1 cellular context compared by ENCODE assay signal in the genomic region with DNA sequence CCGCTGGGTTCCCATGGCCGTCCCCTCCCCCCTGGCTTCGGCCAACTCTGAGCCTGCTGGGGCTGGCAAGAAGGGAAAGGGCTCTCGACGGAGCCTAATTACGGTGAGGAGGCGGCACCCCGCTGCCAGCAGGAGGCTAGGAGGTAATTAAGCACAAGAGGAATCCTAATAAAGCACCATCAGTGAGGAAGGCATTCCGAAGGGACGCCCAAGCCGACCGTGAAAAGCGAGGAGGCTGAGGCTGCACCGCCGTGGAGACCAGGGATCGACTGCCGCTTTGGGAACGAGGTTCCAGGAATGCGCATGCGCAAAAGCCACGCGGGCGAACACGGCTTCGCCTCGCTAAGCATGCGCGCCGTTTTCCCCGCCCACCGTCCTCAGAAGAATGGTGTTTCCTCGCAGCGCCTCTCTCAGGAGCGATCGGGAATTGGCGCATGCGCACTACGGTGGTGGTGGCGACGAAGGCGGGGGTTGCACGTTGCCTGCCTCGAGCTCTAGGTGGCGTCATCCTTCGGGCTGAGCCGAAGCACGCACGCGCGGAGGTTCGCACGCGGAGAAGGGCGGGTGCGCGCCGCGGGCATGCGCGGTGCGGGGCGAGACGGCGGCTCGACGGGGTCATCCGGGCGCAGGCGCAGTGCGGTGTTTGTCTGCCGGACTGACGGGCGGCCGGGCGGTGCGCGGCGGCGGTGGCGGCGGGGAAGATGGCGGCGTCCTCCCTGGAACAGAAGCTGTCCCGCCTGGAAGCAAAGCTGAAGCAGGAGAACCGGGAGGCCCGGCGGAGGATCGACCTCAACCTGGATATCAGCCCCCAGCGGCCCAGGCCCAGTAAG.
TF ChIP-seq lines count a peak whose summit lies in the region.

A gene (plus strand): TSS at position 634 of the 830 bp plus-strand sequence. CDS start 68 bp downstream, at position 702.

TF ChIP-seq in K562, 482 proteins besides CTCF, POLR2A, EP300 and RAD21 (continued from another document and continues in another):
- TF ChIP-seq, protein P1, sequence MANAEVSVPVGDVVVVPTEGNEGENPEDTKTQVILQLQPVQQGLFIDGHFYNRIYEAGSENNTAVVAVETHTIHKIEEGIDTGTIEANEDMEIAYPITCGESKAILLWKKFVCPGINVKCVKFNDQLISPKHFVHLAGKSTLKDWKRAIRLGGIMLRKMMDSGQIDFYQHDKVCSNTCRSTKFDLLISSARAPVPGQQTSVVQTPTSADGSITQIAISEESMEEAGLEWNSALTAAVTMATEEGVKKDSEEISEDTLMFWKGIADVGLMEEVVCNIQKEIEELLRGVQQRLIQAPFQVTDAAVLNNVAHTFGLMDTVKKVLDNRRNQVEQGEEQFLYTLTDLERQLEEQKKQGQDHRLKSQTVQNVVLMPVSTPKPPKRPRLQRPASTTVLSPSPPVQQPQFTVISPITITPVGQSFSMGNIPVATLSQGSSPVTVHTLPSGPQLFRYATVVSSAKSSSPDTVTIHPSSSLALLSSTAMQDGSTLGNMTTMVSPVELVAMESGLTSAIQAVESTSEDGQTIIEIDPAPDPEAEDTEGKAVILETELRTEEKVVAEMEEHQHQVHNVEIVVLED (CRISPR knock-in tag; IDR thresholded peaks at IDR 0.05): peak; percentile 76
- no peak for TF ChIP-seq TEAD4 (IDR thresholded peaks at IDR 0.05; ENCODE audit: low read length)
- 0 out of 2 replicates have a peak, but pooled peaks have one; percentile 43 for TF ChIP-seq TEAD4 (CRISPR knock-in tag; IDR thresholded peaks at IDR 0.05; ENCODE audit: borderline replicate concordance)
- 0 out of 2 replicates have a peak, but pooled peaks have one; percentile 13 for TF ChIP-seq BCOR (IDR thresholded peaks at IDR 0.05)
- TF ChIP-seq RFX1 (IDR thresholded peaks at IDR 0.05): no peak
- 0 out of 2 replicates have a peak, but pooled peaks have one; percentile 2 for TF ChIP-seq CBFA2T3 (IDR thresholded peaks at IDR 0.05)
- TF ChIP-seq, protein P2, sequence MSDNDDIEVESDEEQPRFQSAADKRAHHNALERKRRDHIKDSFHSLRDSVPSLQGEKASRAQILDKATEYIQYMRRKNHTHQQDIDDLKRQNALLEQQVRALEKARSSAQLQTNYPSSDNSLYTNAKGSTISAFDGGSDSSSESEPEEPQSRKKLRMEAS (CRISPR knock-in tag; IDR thresholded peaks at IDR 0.05): peak; percentile 99
- TF ChIP-seq NCOR1 (IDR thresholded peaks at IDR 0.05): 0 out of 2 replicates have a peak, but pooled peaks have one; percentile 5
- TF ChIP-seq ETS2 (tag; IDR thresholded peaks at IDR 0.05; ENCODE audit: borderline replicate concordance, poor library complexity, severe bottlenecking): no peak
- TF ChIP-seq PHF20 (IDR thresholded peaks at IDR 0.05; ENCODE audit: partially characterized antibody): peak; percentile 39
- TF ChIP-seq, protein P3, sequence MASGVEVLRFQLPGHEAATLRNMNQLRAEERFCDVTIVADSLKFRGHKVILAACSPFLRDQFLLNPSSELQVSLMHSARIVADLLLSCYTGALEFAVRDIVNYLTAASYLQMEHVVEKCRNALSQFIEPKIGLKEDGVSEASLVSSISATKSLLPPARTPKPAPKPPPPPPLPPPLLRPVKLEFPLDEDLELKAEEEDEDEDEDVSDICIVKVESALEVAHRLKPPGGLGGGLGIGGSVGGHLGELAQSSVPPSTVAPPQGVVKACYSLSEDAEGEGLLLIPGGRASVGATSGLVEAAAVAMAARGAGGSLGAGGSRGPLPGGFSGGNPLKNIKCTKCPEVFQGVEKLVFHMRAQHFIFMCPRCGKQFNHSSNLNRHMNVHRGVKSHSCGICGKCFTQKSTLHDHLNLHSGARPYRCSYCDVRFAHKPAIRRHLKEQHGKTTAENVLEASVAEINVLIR (CRISPR knock-in tag; IDR thresholded peaks at IDR 0.05): no peak
- TF ChIP-seq, protein P4, sequence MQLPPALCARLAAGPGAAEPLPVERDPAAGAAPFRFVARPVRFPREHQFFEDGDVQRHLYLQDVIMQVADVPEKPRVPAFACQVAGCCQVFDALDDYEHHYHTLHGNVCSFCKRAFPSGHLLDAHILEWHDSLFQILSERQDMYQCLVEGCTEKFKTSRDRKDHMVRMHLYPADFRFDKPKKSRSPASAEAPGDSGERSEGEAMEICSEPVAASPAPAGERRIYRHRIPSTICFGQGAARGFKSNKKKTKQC (CRISPR knock-in tag; IDR thresholded peaks at IDR 0.05): peak; percentile 65; the same call in 1 of the 2 replicates
- peak; percentile 33; the same call in 1 of the 2 replicates for TF ChIP-seq FOXP1 (CRISPR knock-in tag; IDR thresholded peaks at IDR 0.05)
- peak; percentile 66 for TF ChIP-seq RBBP5 (IDR thresholded peaks at IDR 0.05; ENCODE audit: borderline replicate concordance, insufficient read depth, low read length, poor library complexity, severe bottlenecking)
- no peak for TF ChIP-seq ZNF24 (IDR thresholded peaks at IDR 0.05)
- TF ChIP-seq SP1 (CRISPR knock-in tag; IDR thresholded peaks at IDR 0.05): peak; percentile 88
- 0 out of 4 replicates have a peak, but pooled peaks of 1 of the 2 experiments have one; percentile 35 for TF ChIP-seq FOXA3 (CRISPR knock-in tag; conservative IDR thresholded peaks at IDR 0.05 in 1 of 2, IDR thresholded peaks at IDR 0.05 in 1 of 2)
- 0 out of 2 replicates have a peak, but pooled peaks have one; percentile 48 for TF ChIP-seq PTBP1 (IDR thresholded peaks at IDR 0.05; ENCODE audit: low read depth, low read length)
- TF ChIP-seq BCL6 (CRISPR knock-in tag; IDR thresholded peaks at IDR 0.05): no peak
- TF ChIP-seq KAT2B (IDR thresholded peaks at IDR 0.05; ENCODE audit: low read depth, low read length): peak; percentile 88
- peak; percentile 93 for TF ChIP-seq POLR2G (IDR thresholded peaks at IDR 0.05; ENCODE audit: low read depth, low read length)
- TF ChIP-seq, protein P5, sequence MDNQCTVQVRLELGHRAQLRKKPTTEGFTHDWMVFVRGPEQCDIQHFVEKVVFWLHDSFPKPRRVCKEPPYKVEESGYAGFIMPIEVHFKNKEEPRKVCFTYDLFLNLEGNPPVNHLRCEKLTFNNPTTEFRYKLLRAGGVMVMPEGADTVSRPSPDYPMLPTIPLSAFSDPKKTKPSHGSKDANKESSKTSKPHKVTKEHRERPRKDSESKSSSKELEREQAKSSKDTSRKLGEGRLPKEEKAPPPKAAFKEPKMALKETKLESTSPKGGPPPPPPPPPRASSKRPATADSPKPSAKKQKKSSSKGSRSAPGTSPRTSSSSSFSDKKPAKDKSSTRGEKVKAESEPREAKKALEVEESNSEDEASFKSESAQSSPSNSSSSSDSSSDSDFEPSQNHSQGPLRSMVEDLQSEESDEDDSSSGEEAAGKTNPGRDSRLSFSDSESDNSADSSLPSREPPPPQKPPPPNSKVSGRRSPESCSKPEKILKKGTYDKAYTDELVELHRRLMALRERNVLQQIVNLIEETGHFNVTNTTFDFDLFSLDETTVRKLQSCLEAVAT (IDR thresholded peaks at IDR 0.05): no peak
- TF ChIP-seq TAF1 (IDR thresholded peaks at IDR 0.05; ENCODE audit: control insufficient read depth, extremely low read depth, insufficient read depth, low read length, severe bottlenecking): peak; percentile 79
- TF ChIP-seq MAZ (CRISPR knock-in tag; conservative IDR thresholded peaks at IDR 0.05 in 1 of 2, IDR thresholded peaks at IDR 0.05 in 1 of 2): peak; percentile 71 to 75; a peak in 3 of 4 replicates
- TF ChIP-seq PHF21A (IDR thresholded peaks at IDR 0.05; ENCODE audit: borderline replicate concordance, low read depth): 0 out of 2 replicates have a peak, but pooled peaks have one; percentile 44
- TF ChIP-seq SRF (CRISPR knock-in tag; IDR thresholded peaks at IDR 0.05): peak in 1 of 2 experiments; percentile 43; a peak in 1 of 4 replicates
- TF ChIP-seq, protein P6, sequence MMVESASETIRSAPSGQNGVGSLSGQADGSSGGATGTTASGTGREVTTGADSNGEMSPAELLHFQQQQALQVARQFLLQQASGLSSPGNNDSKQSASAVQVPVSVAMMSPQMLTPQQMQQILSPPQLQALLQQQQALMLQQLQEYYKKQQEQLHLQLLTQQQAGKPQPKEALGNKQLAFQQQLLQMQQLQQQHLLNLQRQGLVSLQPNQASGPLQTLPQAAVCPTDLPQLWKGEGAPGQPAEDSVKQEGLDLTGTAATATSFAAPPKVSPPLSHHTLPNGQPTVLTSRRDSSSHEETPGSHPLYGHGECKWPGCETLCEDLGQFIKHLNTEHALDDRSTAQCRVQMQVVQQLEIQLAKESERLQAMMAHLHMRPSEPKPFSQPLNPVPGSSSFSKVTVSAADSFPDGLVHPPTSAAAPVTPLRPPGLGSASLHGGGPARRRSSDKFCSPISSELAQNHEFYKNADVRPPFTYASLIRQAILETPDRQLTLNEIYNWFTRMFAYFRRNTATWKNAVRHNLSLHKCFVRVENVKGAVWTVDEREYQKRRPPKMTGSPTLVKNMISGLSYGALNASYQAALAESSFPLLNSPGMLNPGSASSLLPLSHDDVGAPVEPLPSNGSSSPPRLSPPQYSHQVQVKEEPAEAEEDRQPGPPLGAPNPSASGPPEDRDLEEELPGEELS (CRISPR knock-in tag; IDR thresholded peaks at IDR 0.05; ENCODE audit: borderline replicate concordance): peak; percentile 88; the same call in 1 of the 2 replicates
- TF ChIP-seq CTBP1 (IDR thresholded peaks at IDR 0.05; ENCODE audit: borderline replicate concordance): peak; percentile 91
- TF ChIP-seq, protein P7, sequence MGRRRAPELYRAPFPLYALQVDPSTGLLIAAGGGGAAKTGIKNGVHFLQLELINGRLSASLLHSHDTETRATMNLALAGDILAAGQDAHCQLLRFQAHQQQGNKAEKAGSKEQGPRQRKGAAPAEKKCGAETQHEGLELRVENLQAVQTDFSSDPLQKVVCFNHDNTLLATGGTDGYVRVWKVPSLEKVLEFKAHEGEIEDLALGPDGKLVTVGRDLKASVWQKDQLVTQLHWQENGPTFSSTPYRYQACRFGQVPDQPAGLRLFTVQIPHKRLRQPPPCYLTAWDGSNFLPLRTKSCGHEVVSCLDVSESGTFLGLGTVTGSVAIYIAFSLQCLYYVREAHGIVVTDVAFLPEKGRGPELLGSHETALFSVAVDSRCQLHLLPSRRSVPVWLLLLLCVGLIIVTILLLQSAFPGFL (CRISPR knock-in tag; IDR thresholded peaks at IDR 0.05): no peak
- no peak for TF ChIP-seq ZNF232 (CRISPR knock-in tag; IDR thresholded peaks at IDR 0.05)
- TF ChIP-seq BHLHE40 (IDR thresholded peaks at IDR 0.05; ENCODE audit: low read length): peak; percentile 83
- peak; percentile 97 for TF ChIP-seq SUPT5H (IDR thresholded peaks at IDR 0.05)
- TF ChIP-seq KAT7 (CRISPR knock-in tag; IDR thresholded peaks at IDR 0.05; ENCODE audit: borderline replicate concordance): 0 out of 2 replicates have a peak, but pooled peaks have one; percentile 17
- TF ChIP-seq BRF1 (IDR thresholded peaks at IDR 0.05; ENCODE audit: borderline replicate concordance, extremely low read depth, insufficient read length): no peak
- peak; percentile 42; the same call in 1 of the 2 replicates for TF ChIP-seq KLF16 (IDR thresholded peaks at IDR 0.05)
- TF ChIP-seq, protein P8, sequence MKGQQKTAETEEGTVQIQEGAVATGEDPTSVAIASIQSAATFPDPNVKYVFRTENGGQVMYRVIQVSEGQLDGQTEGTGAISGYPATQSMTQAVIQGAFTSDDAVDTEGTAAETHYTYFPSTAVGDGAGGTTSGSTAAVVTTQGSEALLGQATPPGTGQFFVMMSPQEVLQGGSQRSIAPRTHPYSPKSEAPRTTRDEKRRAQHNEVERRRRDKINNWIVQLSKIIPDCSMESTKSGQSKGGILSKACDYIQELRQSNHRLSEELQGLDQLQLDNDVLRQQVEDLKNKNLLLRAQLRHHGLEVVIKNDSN (CRISPR knock-in tag; IDR thresholded peaks at IDR 0.05): peak; percentile 62; the same call in 1 of the 2 replicates
- no peak for TF ChIP-seq HNRNPH1 (optimal IDR thresholded peaks at IDR 0.05; ENCODE audit: low read depth, low read length)
- TF ChIP-seq, protein P9, sequence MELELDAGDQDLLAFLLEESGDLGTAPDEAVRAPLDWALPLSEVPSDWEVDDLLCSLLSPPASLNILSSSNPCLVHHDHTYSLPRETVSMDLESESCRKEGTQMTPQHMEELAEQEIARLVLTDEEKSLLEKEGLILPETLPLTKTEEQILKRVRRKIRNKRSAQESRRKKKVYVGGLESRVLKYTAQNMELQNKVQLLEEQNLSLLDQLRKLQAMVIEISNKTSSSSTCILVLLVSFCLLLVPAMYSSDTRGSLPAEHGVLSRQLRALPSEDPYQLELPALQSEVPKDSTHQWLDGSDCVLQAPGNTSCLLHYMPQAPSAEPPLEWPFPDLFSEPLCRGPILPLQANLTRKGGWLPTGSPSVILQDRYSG (tag; conservative IDR thresholded peaks at IDR 0.05; ENCODE audit: low read depth): 0 out of 2 replicates have a peak, but pooled peaks have one; percentile 53
- TF ChIP-seq CXXC5 (CRISPR knock-in tag; IDR thresholded peaks at IDR 0.05): peak; percentile 78
- TF ChIP-seq POLR2AphosphoS2 (IDR thresholded peaks at IDR 0.05; ENCODE audit: low read length): peak; percentile 64; the same call in 1 of the 2 replicates
- TF ChIP-seq, protein P10, sequence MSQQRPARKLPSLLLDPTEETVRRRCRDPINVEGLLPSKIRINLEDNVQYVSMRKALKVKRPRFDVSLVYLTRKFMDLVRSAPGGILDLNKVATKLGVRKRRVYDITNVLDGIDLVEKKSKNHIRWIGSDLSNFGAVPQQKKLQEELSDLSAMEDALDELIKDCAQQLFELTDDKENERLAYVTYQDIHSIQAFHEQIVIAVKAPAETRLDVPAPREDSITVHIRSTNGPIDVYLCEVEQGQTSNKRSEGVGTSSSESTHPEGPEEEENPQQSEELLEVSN (IDR thresholded peaks at IDR 0.05; ENCODE audit: borderline replicate concordance in 1 of 2, extremely low read depth in 1 of 2, insufficient read depth in 1 of 2, insufficient read length in 1 of 2, low read depth in 1 of 2, low read length in 1 of 2, poor library complexity in 1 of 2, severe bottlenecking in 1 of 2): peak; percentile 97
- TF ChIP-seq ZNF134 (CRISPR knock-in tag; conservative IDR thresholded peaks at IDR 0.05): no peak
- peak; percentile 53; the same call in 1 of the 2 replicates for TF ChIP-seq NR2C1 (IDR thresholded peaks at IDR 0.05)
- no peak; the same call in 1 of the 2 replicates for TF ChIP-seq NR2C1 (tag; IDR thresholded peaks at IDR 0.05)
- TF ChIP-seq, protein P11, sequence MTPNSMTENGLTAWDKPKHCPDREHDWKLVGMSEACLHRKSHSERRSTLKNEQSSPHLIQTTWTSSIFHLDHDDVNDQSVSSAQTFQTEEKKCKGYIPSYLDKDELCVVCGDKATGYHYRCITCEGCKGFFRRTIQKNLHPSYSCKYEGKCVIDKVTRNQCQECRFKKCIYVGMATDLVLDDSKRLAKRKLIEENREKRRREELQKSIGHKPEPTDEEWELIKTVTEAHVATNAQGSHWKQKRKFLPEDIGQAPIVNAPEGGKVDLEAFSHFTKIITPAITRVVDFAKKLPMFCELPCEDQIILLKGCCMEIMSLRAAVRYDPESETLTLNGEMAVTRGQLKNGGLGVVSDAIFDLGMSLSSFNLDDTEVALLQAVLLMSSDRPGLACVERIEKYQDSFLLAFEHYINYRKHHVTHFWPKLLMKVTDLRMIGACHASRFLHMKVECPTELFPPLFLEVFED (CRISPR knock-in tag; conservative IDR thresholded peaks at IDR 0.05): peak; percentile 45; the same call in 1 of the 2 replicates
- no peak for TF ChIP-seq BRD9 (IDR thresholded peaks at IDR 0.05; ENCODE audit: low read depth, partially characterized antibody)
- TF ChIP-seq MBD2 (IDR thresholded peaks at IDR 0.05; ENCODE audit: borderline replicate concordance, low read depth): peak; percentile 54
- peak; percentile 95 for TF ChIP-seq CEBPG (CRISPR knock-in tag; IDR thresholded peaks at IDR 0.05)
- no peak for TF ChIP-seq CEBPG (tag; conservative IDR thresholded peaks at IDR 0.05 in 1 of 2, IDR thresholded peaks at IDR 0.05 in 1 of 2)
